ENCODE assay signal across 8 cellular contexts in genomic region chr4:123418486-123418931, GRCh38. TPM values are rescaled to one million over a fixed set of nuclear protein-coding genes. Genes with fewer than 3 reads are reported as not detected.
DNase-seq lines count a peak whose midpoint lies in the region; ATAC-seq, FAIRE-seq and TF ChIP-seq lines count a peak whose summit lies in the region.

No MANE protein-coding gene starts in this region.

- peak; percentile 100 for FAIRE-seq in H1 (lab: Jason Lieb, UNC)

- H4K91ac ChIP-seq in IMR-90 (ENCODE audit: insufficient read depth, low read depth, low read length) (no peak overlapping the region), H1 (replicated peaks; ENCODE audit: insufficient read length, low read length) (peak overlapping the region; percentile 96)

- in situ Hi-C loops in GM23248 (cut with MboI): no loop called here
- in situ Hi-C loops in IMR-90 (cut with MboI; ENCODE audit: low sequenced_read_pairs): no loop called here

- TF ChIP-seq CTCF in IMR-90 (conservative IDR thresholded peaks at IDR 0.05; ENCODE audit: low read depth, low read length): no peak
- no peak for TF ChIP-seq CTCF in Peyer's patch (IDR thresholded peaks at IDR 0.05)
- no peak for TF ChIP-seq CTCF in H1 (IDR thresholded peaks at IDR 0.05; ENCODE audit: control extremely low read depth in 1 of 3, insufficient read depth in 1 of 3, low read depth in 1 of 3, low read length in 3 of 3)

- DNase-seq in GDM1 (lab: John Stamatoyannopoulos, UW): peak; percentile 43
- peak; percentile 90 for DNase-seq in GM23248
- peak; percentile 92 for DNase-seq in IMR-90
- DNase-seq in Peyer's patch: no peak
- peak in 1 of 2 experiments; percentile 73 for DNase-seq in H1 (ENCODE audit: low read depth in 1 of 2, low spot score in 2 of 2)
- DNase-seq in T1000 (lab: John Stamatoyannopoulos, UW): no peak
- DNase-seq in cortex of kidney (lab: John Stamatoyannopoulos, UW): no peak

- H3K18ac ChIP-seq in IMR-90 (ENCODE audit: low read depth, low read length): peak overlapping the region; percentile 77; the same call in 1 of the 2 replicates
- H3K18ac ChIP-seq in H1 (ENCODE audit: extremely low read depth, low read length): peak overlapping the region; percentile 62; the same call in 1 of the 2 replicates

- peak overlapping the region; percentile 1; the same call in 1 of the 2 replicates for H3K4ac ChIP-seq in IMR-90 (ENCODE audit: low read depth, low read length)
- H3K4ac ChIP-seq in H1 (replicated peaks; ENCODE audit: insufficient read length, low read depth, low read length): peak overlapping the region; percentile 63

- no peaks in the 10 kb centered on the region for H3K36me3 ChIP-seq in GM23248 (ENCODE audit: low read depth)
- H3K36me3 ChIP-seq in IMR-90 (ENCODE audit: control insufficient read depth, insufficient read depth, low read length): no peaks in the 10 kb centered on the region
- H3K36me3 ChIP-seq in Peyer's patch: no peaks in the 10 kb centered on the region
- H3K36me3 ChIP-seq in H1 (ENCODE audit: control insufficient read depth in 2 of 4, insufficient read depth in 4 of 4, low read length in 3 of 4): no peaks in the 10 kb centered on the region
- no peaks in the 10 kb centered on the region for H3K36me3 ChIP-seq in muscle layer of duodenum (ENCODE audit: control insufficient read depth in 1 of 2, insufficient read depth in 2 of 2, low read length in 2 of 2)

- H3K56ac ChIP-seq in IMR-90 (ENCODE audit: extremely low read depth, insufficient read depth, low read length) (no peak overlapping the region; the same call in 1 of the 2 replicates), H1 (replicated peaks; ENCODE audit: insufficient read length, low read depth, low read length) (peak overlapping the region; percentile 43)

- H3F3A ChIP-seq in GM23248 (ENCODE audit: insufficient read depth): peaks cover 24% of the 10 kb centered on the region

- H2AK5ac ChIP-seq in IMR-90 (ENCODE audit: low read depth, low read length): no peak overlapping the region
- H2AK5ac ChIP-seq in H1 (ENCODE audit: low read depth, low read length): no peak overlapping the region

- peak overlapping the region; percentile 89 for H2BK5ac ChIP-seq in IMR-90 (ENCODE audit: low read depth, low read length, poor library complexity, severe bottlenecking)
- H2BK5ac ChIP-seq in H1 (ENCODE audit: low read depth, low read length): peak overlapping the region; percentile 69; the same call in 1 of the 2 replicates

- H3K9ac ChIP-seq in GM23248 (no peak overlapping the region), IMR-90 (ENCODE audit: low read depth, low read length) (no peak overlapping the region), H1 (replicated peaks in 1 of 4; ENCODE audit: extremely low read depth in 1 of 4, low read depth in 3 of 4, low read length in 3 of 4) (no peak overlapping the region)

- H3K4me1 ChIP-seq in GM23248 (ENCODE audit: insufficient read depth) (peaks cover 45% of the 10 kb centered on the region), IMR-90 (ENCODE audit: control insufficient read depth, insufficient read depth, low read length) (peaks cover 9% of the 10 kb centered on the region), Peyer's patch (peaks cover 0 to 4% (median 0%) of the 10 kb centered on the region in 4 donors), H1 (replicated peaks in 1 of 4; ENCODE audit: control insufficient read depth in 3 of 4, insufficient read depth in 4 of 4, low read length in 3 of 4) (peaks cover 4 to 26% (median 10%) of the 10 kb centered on the region in 4 experiments), muscle layer of duodenum (ENCODE audit: control insufficient read depth in 1 of 2, insufficient read depth in 2 of 2, low read length in 2 of 2) (peaks cover 5% of the 10 kb centered on the region in 2 donors)

- H3K14ac ChIP-seq in IMR-90 (replicated peaks; ENCODE audit: low read depth, low read length): no peak overlapping the region
- H3K14ac ChIP-seq in H1 (ENCODE audit: insufficient read length): no peak overlapping the region

- H4K8ac ChIP-seq in IMR-90 (ENCODE audit: low read depth in 2 of 2, low read length in 2 of 2) (0 out of 4 replicates have a peak overlapping the region, but pooled peaks have one; percentile 24 to 50), H1 (ENCODE audit: extremely low read depth, insufficient read depth, low read length) (no peak overlapping the region)

- H3K23me2 ChIP-seq in H1 (ENCODE audit: low read depth, low read length): no peaks in the 10 kb centered on the region

- H4K20me1 ChIP-seq in GM23248 (ENCODE audit: insufficient read depth) (no peaks in the 10 kb centered on the region), IMR-90 (ENCODE audit: insufficient read depth, low read length) (no peaks in the 10 kb centered on the region), H1 (replicated peaks in 1 of 2; ENCODE audit: control insufficient read depth in 1 of 2, insufficient read depth in 2 of 2, low read length in 2 of 2) (no peaks in the 10 kb centered on the region)

- dilution Hi-C loops in IMR-90 (cut with HindIII; ENCODE audit: low sequenced_read_pairs, unreplicated experiment): no loop called here

- WGBS in GM23248 (ENCODE audit: low coverage in 1 of 2, low lambda C conversion rate in 2 of 2, missing lambda C conversion rate in 2 of 2), 2 experiments: 0 to 5% methylated on average over 1 of the region's 1 CpG
- WGBS in IMR-90 (ENCODE audit: extremely low coverage in 2 of 2, insufficient read length in 1 of 2), 2 experiments: no CpG with 5 or more reads among the region's 1 CpG
- WGBS in H1 (ENCODE audit: extremely low coverage in 1 of 2, insufficient coverage in 1 of 2, insufficient read length in 1 of 2, insufficient replicate concordance in 2 of 2, low coverage in 1 of 2, low lambda C conversion rate in 2 of 2, missing lambda C conversion rate in 1 of 2), 2 experiments: 9% methylated on average over 1 of the region's 1 CpG; no CpG with 5 or more reads in 1 of the 2 experiments

- H2BK12ac ChIP-seq in H1 (ENCODE audit: low read depth, low read length): no peak overlapping the region; the same call in 1 of the 2 replicates

- TF ChIP-seq EP300 in H1 (IDR thresholded peaks at IDR 0.05; ENCODE audit: borderline replicate concordance in 1 of 2, low read depth in 2 of 2, low read length in 2 of 2): peak in 1 of 2 experiments; percentile 62; a peak in 1 of 3 replicates

- H2BK20ac ChIP-seq in IMR-90 (ENCODE audit: low read depth, low read length) (peak overlapping the region; percentile 30; the same call in 1 of the 2 replicates), H1 (ENCODE audit: low read length) (peak overlapping the region; percentile 77; the same call in 1 of the 2 replicates)

- peak; percentile 83 for ATAC-seq in IMR-90 (ENCODE audit: low read depth)

- H3K9me1 ChIP-seq in IMR-90 (ENCODE audit: insufficient read depth, low read length): no peaks in the 10 kb centered on the region

- H2BK15ac ChIP-seq in IMR-90 (ENCODE audit: low read depth, low read length): peak overlapping the region; percentile 42; the same call in 1 of the 3 replicates
- H2BK15ac ChIP-seq in H1 (ENCODE audit: low read length): no peak overlapping the region

- POLR2A ChIA-PET in IMR-90 (lab: Charles Lee; ENCODE audit: unreplicated experiment) (no interaction called here), H1 (lab: Charles Lee; ENCODE audit: partially characterized antibody) (interaction anchor here (1.0 to 1.5 kb wide), 5 partner anchors 10 to 26 kb away, joined by 3 to 6 read pairs (median 3); partner anchors contain the start of gene SPRY1)

- H3K27ac ChIP-seq in GM23248 (peak overlapping the region; percentile 37), IMR-90 (ENCODE audit: insufficient read depth, low read length) (peak overlapping the region; percentile 23; the same call in 1 of the 2 replicates), Peyer's patch (peak overlapping the region in 3 of 4 donors; percentile 8 to 35 (median 10)), H1 (ENCODE audit: low read depth, low read length) (peak overlapping the region; percentile 61; the same call in 1 of the 2 replicates), muscle layer of duodenum (ENCODE audit: low read length) (peak overlapping the region; percentile 50)

- CTCF ChIA-PET in IMR-90 (lab: Yijun Ruan, JAX) (interaction anchor here (0.6 to 1.3 kb wide), 2 partner anchors 19 to 838 kb away, joined by 3 read pairs; no protein-coding TSS in a partner anchor), H1 (lab: Charles Lee; ENCODE audit: partially characterized antibody) (interaction anchor here (0.5 to 1.2 kb wide), 2 partner anchors 18 to 77 kb away, joined by 3 read pairs; no protein-coding TSS in a partner anchor)

- no peaks in the 10 kb centered on the region for H3K9me3 ChIP-seq in GM23248 (ENCODE audit: low read depth)
- H3K9me3 ChIP-seq in IMR-90 (ENCODE audit: control insufficient read depth, insufficient read depth, low read length): no peaks in the 10 kb centered on the region
- H3K9me3 ChIP-seq in Peyer's patch: no peaks in the 10 kb centered on the region
- no peaks in the 10 kb centered on the region for H3K9me3 ChIP-seq in H1 (ENCODE audit: insufficient read depth in 2 of 2, low read depth in 1 of 2, low read length in 1 of 2)
- no peaks in the 10 kb centered on the region for H3K9me3 ChIP-seq in muscle layer of duodenum (ENCODE audit: control insufficient read depth in 1 of 2, low read length in 2 of 2)

- TF ChIP-seq POLR2A in IMR-90 (IDR thresholded peaks at IDR 0.05; ENCODE audit: low read depth, low read length): no peak
- no peak for TF ChIP-seq POLR2A in Peyer's patch (IDR thresholded peaks at IDR 0.05)
- TF ChIP-seq POLR2A in H1 (IDR thresholded peaks at IDR 0.05; ENCODE audit: control extremely low read depth in 1 of 2, low read depth in 2 of 2, low read length in 2 of 2): no peak

- intact Hi-C loops in IMR-90 (cut with micrococcal nuclease): no loop called here

- H3K4me2 ChIP-seq in GM23248 (ENCODE audit: unreplicated experiment) (peak overlapping the region; percentile 83), IMR-90 (ENCODE audit: low read depth, low read length) (peak overlapping the region; percentile 77; the same call in 1 of the 2 replicates), H1 (ENCODE audit: insufficient read depth in 1 of 2, low read depth in 2 of 2, low read length in 2 of 2) (peak overlapping the region; percentile 26 to 54)

- TF ChIP-seq RAD21 in IMR-90 (IDR thresholded peaks at IDR 0.05; ENCODE audit: low read length) (no peak), H1 (IDR thresholded peaks at IDR 0.05 in 1 of 2, conservative IDR thresholded peaks at IDR 0.05 in 1 of 2; ENCODE audit: low read depth in 2 of 2, low read length in 2 of 2) (no peak)

- no peak overlapping the region for H3K23ac ChIP-seq in IMR-90 (ENCODE audit: low read depth, low read length)
- no peak overlapping the region for H3K23ac ChIP-seq in H1 (ENCODE audit: insufficient read length)

- H3K9me2 ChIP-seq in GM23248 (ENCODE audit: insufficient read depth): no peaks in the 10 kb centered on the region

- H3K27me3 ChIP-seq in GM23248 (replicated peaks; ENCODE audit: insufficient read depth) (no peaks in the 10 kb centered on the region), IMR-90 (ENCODE audit: control insufficient read depth, insufficient read depth, low read length) (no peaks in the 10 kb centered on the region), Peyer's patch (no peaks in the 10 kb centered on the region), H1 (replicated peaks in 1 of 4; ENCODE audit: control insufficient read depth in 3 of 4, extremely low read depth in 1 of 4, insufficient read depth in 3 of 4, low read length in 3 of 4) (no peaks in the 10 kb centered on the region), muscle layer of duodenum (ENCODE audit: low read depth, low read length) (no peaks in the 10 kb centered on the region)

- H3K79me2 ChIP-seq in GM23248 (ENCODE audit: insufficient read depth) (no peaks in the 10 kb centered on the region), H1 (ENCODE audit: control insufficient read depth in 1 of 2, insufficient read depth in 2 of 2, low read length in 2 of 2) (no peaks in the 10 kb centered on the region)

- peak overlapping the region; percentile 56; the same call in 1 of the 2 replicates for H2BK120ac ChIP-seq in IMR-90 (ENCODE audit: low read depth, low read length)
- H2BK120ac ChIP-seq in H1 (replicated peaks; ENCODE audit: low read depth, low read length): peak overlapping the region; percentile 96

- no peak overlapping the region for H2AK9ac ChIP-seq in IMR-90 (replicated peaks; ENCODE audit: low read depth, low read length, poor library complexity)

- H3K79me1 ChIP-seq in IMR-90 (ENCODE audit: low read depth in 1 of 2, low read length in 2 of 2) (no peaks in the 10 kb centered on the region), H1 (ENCODE audit: low read depth, low read length) (no peaks in the 10 kb centered on the region)

- H4K5ac ChIP-seq in IMR-90 (ENCODE audit: low read depth, low read length): 0 out of 2 replicates have a peak overlapping the region, but pooled peaks have one; percentile 45
- no peak overlapping the region for H4K5ac ChIP-seq in H1 (ENCODE audit: insufficient read length, low read depth, low read length)

- H2AFZ ChIP-seq in GM23248: peak overlapping the region; percentile 17; the same call in 1 of the 2 replicates
- no peak overlapping the region for H2AFZ ChIP-seq in IMR-90 (replicated peaks; ENCODE audit: low read length, poor library complexity)
- no peak overlapping the region for H2AFZ ChIP-seq in H1 (ENCODE audit: low read length)

- H3K4me3 ChIP-seq in GM23248 (peak overlapping the region; percentile 51), IMR-90 (ENCODE audit: insufficient read depth, low read depth, low read length) (no peak overlapping the region), Peyer's patch (no peak overlapping the region), H1 (ENCODE audit: extremely low read depth in 1 of 4, insufficient read depth in 2 of 4, low read depth in 3 of 4, low read length in 4 of 4) (peak overlapping the region in 1 of 4 experiments; percentile 39; a peak in 1 of 8 replicates), muscle layer of duodenum (ENCODE audit: low read depth in 1 of 2, low read length in 2 of 2) (no peak overlapping the region)

- BruUV-seq in IMR-90 (replicated peaks; lab: Mats Ljungman, UMichigan): no TSS peak

RNA-seq across cellular contexts. Expression of gene SPRY1, which starts 21.9 kb away (rescaled TPM):
- 1.3 and 6.4 TPM in 2 replicates for total RNA-seq in GM23248 (2014; rRNA removed; shearing (Covaris generic))
- polyA plus RNA-seq in GM23248 (2016; fragmentation: Nextera tagmentation; extraction: Ambion mirVana) (3.6 and 3.9 TPM in 2 replicates), IMR-90 (2012; rRNA removed) (2.2 and 2.6 TPM in 2 replicates), H1 (2011; rRNA removed) (11.7 and 13.2 TPM in 2 replicates)
- total RNA-seq in IMR-90 (2012; rRNA removed) (1.4 and 1.9 TPM in 2 replicates), Peyer's patch (10 to 100 TPM; 10.7 to 43.7 (median 39.8) TPM)
- polyA plus RNA-seq in IMR-90 (2012; cell fraction: cytosol; rRNA removed): 2.7 and 2.9 TPM in 2 replicates
- polyA plus RNA-seq in IMR-90 (2012; cell fraction: nucleus; rRNA removed; ENCODE audit: low replicate concordance): 1.8 and 3.7 TPM in 2 replicates
- 54.7 and 56.2 TPM in 2 replicates for total RNA-seq in H1 (2021; fragmentation: NEBNext Ultra II Directional; extraction: Animal tissue kit (Norgen Biotek cat#: 25700))
- 13.3 TPM for polyA plus RNA-seq in H1 (2011; cell fraction: cytosol; rRNA removed)
- polyA plus RNA-seq in H1 (2011; cell fraction: nucleus; rRNA removed): 16.4 TPM
- 19.6 to 24.8 TPM (median 21.7 TPM) in 4 replicates for polyA plus RNA-seq in H1 (2012, experiment 1 of 2)
- 17.7 TPM for polyA plus RNA-seq in H1 (2012, experiment 2 of 2)
- 33.5 TPM for polyA plus RNA-seq in H1 (2013, experiment 1 of 2)
- polyA plus RNA-seq in H1 (2013, experiment 2 of 2): 33.8 TPM
- 15.2 and 17.4 TPM in 2 replicates for polyA minus RNA-seq in H1 (2011; rRNA and poly(A)+ RNA removed)
- polyA minus RNA-seq in H1 (2011; cell fraction: cytosol; rRNA and poly(A)+ RNA removed): 18.7 TPM
- polyA minus RNA-seq in H1 (2011; cell fraction: nucleus; rRNA and poly(A)+ RNA removed): 32.7 TPM

Comparison
In these comparisons a context has a peak if more than half of its experiments do, and no peak if none do; other contexts are left out.
1. DNase-seq: peak in GDM1 (single experiment), GM23248 (single experiment) and IMR-90 (single experiment); none in Peyer's patch (0 of 3), T1000 (single experiment) and cortex of kidney (single experiment).
2. H3K27ac ChIP-seq: peak in every context shown above with its lines; median percentile 61 in H1; 50 in muscle layer of duodenum; 37 in GM23248; 23 in IMR-90; 10 in Peyer's patch.
3. Peak in every context shown above with its lines, with median percentiles within 50 percentile points of each other: H3K4me2 ChIP-seq.